In genomic region chr5:14261856-14262611, GRCh38 we compare ENCODE assay signal across 1 cellular context.
TF ChIP-seq lines count a peak whose summit lies in the region.

No MANE protein-coding gene starts in this region.

TF ChIP-seq in HEK293, 187 proteins besides CTCF, POLR2A, EP300 and RAD21 (continued from another document):
- TF ChIP-seq ELK4 (IDR thresholded peaks at IDR 0.05; ENCODE audit: borderline replicate concordance, low read depth, low read length): no peak
- TF ChIP-seq ZFHX2 (tag by site-specific recombination; conservative IDR thresholded peaks at IDR 0.05): peak; percentile 38; the same call in 1 of the 2 replicates
